Comparison of ENCODE assay signal across 1 cellular context in the genomic region with DNA sequence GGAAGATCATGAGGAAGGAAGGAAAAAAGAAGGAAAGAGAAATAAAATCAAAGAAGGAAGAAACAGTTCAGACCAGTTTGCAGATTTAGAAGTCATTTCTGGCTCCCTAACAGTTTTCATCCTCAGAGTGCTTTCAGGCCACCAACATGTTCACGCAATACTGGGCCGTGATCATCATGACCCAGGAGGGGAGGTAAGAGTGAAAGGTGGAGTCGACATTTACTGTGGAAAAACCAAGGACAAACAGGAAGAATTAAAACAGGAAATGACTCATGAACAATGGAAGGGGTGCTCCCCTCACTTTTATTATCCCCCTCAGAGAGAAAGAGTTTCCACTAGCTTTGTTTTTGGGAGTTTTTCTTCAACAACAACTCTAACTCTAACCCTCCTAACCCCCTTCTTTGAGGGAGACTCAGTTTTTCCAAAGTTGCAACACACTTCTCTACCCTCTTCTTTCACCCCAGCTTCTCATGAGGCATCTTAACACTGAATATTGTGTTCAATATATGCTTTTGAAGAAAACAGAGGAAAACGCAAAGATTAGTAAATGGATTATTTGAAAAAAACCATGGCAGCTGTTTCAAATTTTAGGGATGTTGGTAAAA.
TF ChIP-seq lines count a peak whose summit lies in the region.

No MANE protein-coding gene starts in this region.

TF ChIP-seq in H1, 55 proteins besides CTCF, POLR2A, EP300 and RAD21:
- TF ChIP-seq POLR2AphosphoS5 (IDR thresholded peaks at IDR 0.05; ENCODE audit: low read depth, low read length) (no peak), SRF (IDR thresholded peaks at IDR 0.05; ENCODE audit: low read depth, low read length) (no peak), EZH2 (IDR thresholded peaks at IDR 0.05; ENCODE audit: low read depth, low read length, severe bottlenecking) (no peak), TBP (IDR thresholded peaks at IDR 0.05; ENCODE audit: low read depth, low read length) (no peak), CTBP2 (IDR thresholded peaks at IDR 0.05; ENCODE audit: borderline replicate concordance, insufficient read depth, insufficient read length, low read length) (no peak), KDM5A (IDR thresholded peaks at IDR 0.05; ENCODE audit: low read length) (no peak), CHD2 (IDR thresholded peaks at IDR 0.05; ENCODE audit: low read length) (no peak)
